4 cellular contexts compared by ENCODE assay signal in genomic region chr12:97309921-97310320, GRCh38.
"Had no signal": no experiment of that assay in that cellular context is flagged by ENCODE, and none has a peak within 500 bp of the region (broad histone marks: within the 10 kb centered on the region; RNA-seq: fewer than 3 reads in every experiment).

No MANE protein-coding gene starts in this region.

- H3K4me3 ChIP-seq: GM23338 had no signal

- H3K27ac Mint-ChIP-seq: GM23338, H9 had no signal

- DNase-seq: H9, HCEC 1CT, IMR-90 had no signal

- H3K4me3 Mint-ChIP-seq: GM23338, H9 had no signal
